ENCODE assay signal across 10 cellular contexts in genomic region chr17:3385869-3386816, GRCh38. TPM values are rescaled to one million over a fixed set of nuclear protein-coding genes. Genes with fewer than 3 reads are reported as not detected.
DNase-seq lines count a peak whose midpoint lies in the region; ATAC-seq and TF ChIP-seq lines count a peak whose summit lies in the region.
"Had no signal": no experiment of that assay in that cellular context is flagged by ENCODE, and none has a peak within 500 bp of the region (broad histone marks: within the 10 kb centered on the region; RNA-seq: fewer than 3 reads in every experiment).

OR3A2 (minus strand) TSS chr17:3386308.

- no peak for TF ChIP-seq EP300 in suprapubic skin (IDR thresholded peaks at IDR 0.05)

- TF ChIP-seq POLR2A in suprapubic skin (IDR thresholded peaks at IDR 0.05) = no peak

- no peak within 1 kb of the TSS for H3K23ac ChIP-seq in mesenchymal stem cell (ENCODE audit: low read length in 2 of 2)

- H3K14ac ChIP-seq in mesenchymal stem cell (ENCODE audit: low read length in 2 of 2) = no peak within 1 kb of the TSS

- H3K36me3 ChIP-seq in mesenchymal stem cell (ENCODE audit: control insufficient read depth in 1 of 2, insufficient read depth in 2 of 2, low read depth in 1 of 2, low read length in 2 of 2) = no peaks in the 10 kb centered on the region
- H3K36me3 ChIP-seq in suprapubic skin = no peaks in the 10 kb centered on the region
- H3K36me3 ChIP-seq in hepatocyte (replicated peaks; ENCODE audit: insufficient read depth, low read depth) = no peaks in the 10 kb centered on the region

- peak; percentile 31 for DNase-seq in activated naive CD4-positive, alpha-beta T cell treated with anti-CD3 and anti-CD28 coated beads for 36 hours
- DNase-seq in mesenchymal stem cell (no peak), suprapubic skin (ENCODE audit: low spot score in 2 of 2) (no peak), hepatocyte (ENCODE audit: low spot score) (no peak), NAMALWA (ENCODE audit: low spot score) (no peak)
- DNase-seq: activated gamma-delta T cell, NCI-H526 treated with DMSO at 0.1 percent for 48 hours had no signal

- peak within 1 kb of the TSS; percentile 50 for H3K4me3 Mint-ChIP-seq in T-helper 1 cell treated with Interleukin-12 subunit alpha and Interleukin-12 subunit beta and Interleukin-4 antibody, amounts not matched to agents 30 μg/mL and 1 μg/mL, for 36 hours
- H3K4me3 Mint-ChIP-seq in activated naive CD4-positive, alpha-beta T cell treated with anti-CD3 and anti-CD28 coated beads for 36 hours = peak within 1 kb of the TSS; percentile 72
- H3K4me3 Mint-ChIP-seq: neural crest cell had no signal

- no peaks in the 10 kb centered on the region for H3K9me2 ChIP-seq in hepatocyte (replicated peaks; ENCODE audit: insufficient read depth)

- no peak within 1 kb of the TSS for H2BK120ac ChIP-seq in mesenchymal stem cell (ENCODE audit: low read depth, low read length)

- H2AK5ac ChIP-seq in mesenchymal stem cell (ENCODE audit: low read length, severe bottlenecking) = no peak within 1 kb of the TSS

- H3K79me2 ChIP-seq in hepatocyte = no peaks in the 10 kb centered on the region

- H3K9me3 Mint-ChIP-seq in T-helper 1 cell treated with Interleukin-12 subunit alpha and Interleukin-12 subunit beta and Interleukin-4 antibody, amounts not matched to agents 30 μg/mL and 1 μg/mL, for 36 hours = no peaks in the 10 kb centered on the region
- H3K9me3 Mint-ChIP-seq in activated naive CD4-positive, alpha-beta T cell treated with anti-CD3 and anti-CD28 coated beads for 36 hours = no peaks in the 10 kb centered on the region

- peak within 1 kb of the TSS; percentile 18 for H4K91ac ChIP-seq in mesenchymal stem cell (ENCODE audit: low read length)

- no peaks in the 10 kb centered on the region for H3K79me1 ChIP-seq in mesenchymal stem cell (replicated peaks; ENCODE audit: low read length, poor library complexity, severe bottlenecking)

- H3K4me1 ChIP-seq in mesenchymal stem cell (ENCODE audit: control insufficient read depth, insufficient read depth, low read depth, low read length) (no peaks in the 10 kb centered on the region), suprapubic skin (no peaks in the 10 kb centered on the region), hepatocyte (ENCODE audit: insufficient read depth) (no peaks in the 10 kb centered on the region)

- no peaks in the 10 kb centered on the region for H4K20me1 ChIP-seq in hepatocyte (ENCODE audit: insufficient read depth, poor library complexity, severe bottlenecking)

- no peak within 1 kb of the TSS for H2BK12ac ChIP-seq in mesenchymal stem cell (ENCODE audit: low read length in 2 of 2)

- H2AFZ ChIP-seq in mesenchymal stem cell (ENCODE audit: low read depth, low read length) (no peak within 1 kb of the TSS), hepatocyte (no peak within 1 kb of the TSS)

- H3K27ac ChIP-seq in mesenchymal stem cell (ENCODE audit: low read length, poor library complexity, severe bottlenecking) (no peak within 1 kb of the TSS), suprapubic skin (no peak within 1 kb of the TSS), hepatocyte (no peak within 1 kb of the TSS)

- H3K4me3 ChIP-seq in mesenchymal stem cell (ENCODE audit: insufficient read depth in 1 of 2, low read depth in 1 of 2, low read length in 2 of 2) = no peak within 1 kb of the TSS
- H3K4me3 ChIP-seq in suprapubic skin = peak within 1 kb of the TSS; percentile 4
- no peak within 1 kb of the TSS for H3K4me3 ChIP-seq in hepatocyte

- no peak within 1 kb of the TSS for H2BK5ac ChIP-seq in mesenchymal stem cell (ENCODE audit: low read depth, low read length, poor library complexity, severe bottlenecking)

- no peak within 1 kb of the TSS for H2BK15ac ChIP-seq in mesenchymal stem cell (ENCODE audit: low read depth, poor library complexity, severe bottlenecking)

- H3K9me3 ChIP-seq in mesenchymal stem cell (ENCODE audit: control insufficient read depth, low read length) (peaks cover 10% of the 10 kb centered on the region), suprapubic skin (no peaks in the 10 kb centered on the region), hepatocyte (ENCODE audit: low read depth) (no peaks in the 10 kb centered on the region)

- H3K27ac Mint-ChIP-seq in T-helper 1 cell treated with Interleukin-12 subunit alpha and Interleukin-12 subunit beta and Interleukin-4 antibody, amounts not matched to agents 30 μg/mL and 1 μg/mL, for 36 hours = no peak within 1 kb of the TSS
- peak within 1 kb of the TSS; percentile 21 for H3K27ac Mint-ChIP-seq in activated naive CD4-positive, alpha-beta T cell treated with anti-CD3 and anti-CD28 coated beads for 36 hours

- 92% methylated on average over 92 of the region's 92 CpGs for WGBS in mesenchymal stem cell
- WGBS in suprapubic skin = 40% methylated on average over 90 of the region's 92 CpGs
- 94% methylated on average over 62 of the region's 92 CpGs for WGBS in hepatocyte (ENCODE audit: low lambda C conversion rate, missing lambda C conversion rate)

- no peaks in the 10 kb centered on the region for H3K36me3 Mint-ChIP-seq in T-helper 1 cell treated with Interleukin-12 subunit alpha and Interleukin-12 subunit beta and Interleukin-4 antibody, amounts not matched to agents 30 μg/mL and 1 μg/mL, for 36 hours (ENCODE audit: low read depth)
- H3K36me3 Mint-ChIP-seq in activated naive CD4-positive, alpha-beta T cell treated with anti-CD3 and anti-CD28 coated beads for 36 hours (ENCODE audit: low read depth) = no peaks in the 10 kb centered on the region

- peaks cover 15% of the 10 kb centered on the region for H3K27me3 Mint-ChIP-seq in T-helper 1 cell treated with Interleukin-12 subunit alpha and Interleukin-12 subunit beta and Interleukin-4 antibody, amounts not matched to agents 30 μg/mL and 1 μg/mL, for 36 hours (ENCODE audit: low read depth)
- peaks cover 21% of the 10 kb centered on the region for H3K27me3 Mint-ChIP-seq in activated naive CD4-positive, alpha-beta T cell treated with anti-CD3 and anti-CD28 coated beads for 36 hours (ENCODE audit: low read depth)

- no peak for ATAC-seq in HG02981 (IDR thresholded peaks at IDR 0.05; ENCODE audit: unreplicated experiment)

- no peak within 1 kb of the TSS for H3K4ac ChIP-seq in mesenchymal stem cell (ENCODE audit: low read depth in 1 of 2, low read length in 2 of 2)

- intact Hi-C loops in activated naive CD4-positive, alpha-beta T cell treated with anti-CD3 and anti-CD28 coated beads for 36 hours (cut with micrococcal nuclease) = no loop called here

- H3K27me3 ChIP-seq in mesenchymal stem cell (ENCODE audit: control insufficient read depth in 1 of 2, insufficient read depth in 1 of 2, low read length in 2 of 2) (peaks cover 0 to 6% of the 10 kb centered on the region in 2 experiments), suprapubic skin (peaks cover 37% of the 10 kb centered on the region), hepatocyte (no peaks in the 10 kb centered on the region)

- H3K4me1 Mint-ChIP-seq in T-helper 1 cell treated with Interleukin-12 subunit alpha and Interleukin-12 subunit beta and Interleukin-4 antibody, amounts not matched to agents 30 μg/mL and 1 μg/mL, for 36 hours (ENCODE audit: low read depth) = no peaks in the 10 kb centered on the region
- no peaks in the 10 kb centered on the region for H3K4me1 Mint-ChIP-seq in activated naive CD4-positive, alpha-beta T cell treated with anti-CD3 and anti-CD28 coated beads for 36 hours (ENCODE audit: low read depth)
- H3K4me1 Mint-ChIP-seq: neural crest cell had no signal

- H3K4me2 ChIP-seq in mesenchymal stem cell (ENCODE audit: low read length, poor library complexity, severe bottlenecking) (no peak within 1 kb of the TSS), hepatocyte (no peak within 1 kb of the TSS)

- CTCF ChIA-PET in activated naive CD4-positive, alpha-beta T cell treated with anti-CD3 and anti-CD28 coated beads for 36 hours (lab: Charles Lee) = no interaction called here

- H3K18ac ChIP-seq in mesenchymal stem cell (ENCODE audit: low read depth in 1 of 2, low read length in 2 of 2) = no peak within 1 kb of the TSS

- no peak within 1 kb of the TSS for H3K9ac ChIP-seq in mesenchymal stem cell (ENCODE audit: low read length)

- no peak within 1 kb of the TSS for H4K8ac ChIP-seq in mesenchymal stem cell (ENCODE audit: low read length)

- TF ChIP-seq CTCF in suprapubic skin (IDR thresholded peaks at IDR 0.05) (no peak), hepatocyte (IDR thresholded peaks at IDR 0.05; ENCODE audit: poor library complexity) (no peak)

RNA-seq across cellular contexts. Expression of gene OR3A2, which starts in this region (rescaled TPM):
- 1 to 10 TPM; 2.6 to 3.0 TPM for total RNA-seq in activated naive CD4-positive, alpha-beta T cell treated with anti-CD3 and anti-CD28 coated beads for 36 hours
- polyA plus RNA-seq in mesenchymal stem cell (2013, experiment 1 of 2) = not detected
- polyA plus RNA-seq in mesenchymal stem cell (2013, experiment 2 of 2) = not detected
- total RNA-seq in suprapubic skin (1 to 10 TPM in 1 of 4 donors, not detected in 3; 1.4 TPM), hepatocyte (not detected in 2 replicates)
- not detected in 2 replicates for polyA plus RNA-seq in hepatocyte
- total RNA-seq: neural crest cell had no signal
